In the genomic region with DNA sequence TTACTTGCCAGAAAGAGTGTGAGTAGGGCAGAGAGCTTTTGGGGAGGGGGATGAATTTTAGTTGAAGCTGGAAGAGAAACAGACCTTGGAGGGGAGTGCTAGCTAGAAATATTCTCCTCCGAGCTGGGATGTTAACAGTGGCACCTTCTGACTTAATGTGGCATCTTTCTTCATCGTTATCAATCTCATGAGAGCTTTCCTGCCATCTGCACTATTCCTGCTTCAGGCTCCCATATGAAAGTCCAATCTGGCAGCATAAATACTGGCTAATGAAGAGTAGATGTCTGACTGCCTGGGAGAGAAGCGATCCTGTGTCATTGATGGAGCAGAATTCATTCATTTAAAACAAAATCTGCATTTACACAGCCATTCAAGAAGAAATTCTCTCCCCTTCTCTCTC, we compare ENCODE assay signal across 1 cellular context.
TF ChIP-seq lines count a peak whose summit lies in the region.

No MANE protein-coding gene starts in this region.

TF ChIP-seq in GM23338, 12 proteins besides CTCF, POLR2A, EP300 and RAD21:
- TF ChIP-seq CREB1 (CRISPR knock-in tag; IDR thresholded peaks at IDR 0.05; ENCODE audit: low read depth): no peak
- TF ChIP-seq, protein P1, sequence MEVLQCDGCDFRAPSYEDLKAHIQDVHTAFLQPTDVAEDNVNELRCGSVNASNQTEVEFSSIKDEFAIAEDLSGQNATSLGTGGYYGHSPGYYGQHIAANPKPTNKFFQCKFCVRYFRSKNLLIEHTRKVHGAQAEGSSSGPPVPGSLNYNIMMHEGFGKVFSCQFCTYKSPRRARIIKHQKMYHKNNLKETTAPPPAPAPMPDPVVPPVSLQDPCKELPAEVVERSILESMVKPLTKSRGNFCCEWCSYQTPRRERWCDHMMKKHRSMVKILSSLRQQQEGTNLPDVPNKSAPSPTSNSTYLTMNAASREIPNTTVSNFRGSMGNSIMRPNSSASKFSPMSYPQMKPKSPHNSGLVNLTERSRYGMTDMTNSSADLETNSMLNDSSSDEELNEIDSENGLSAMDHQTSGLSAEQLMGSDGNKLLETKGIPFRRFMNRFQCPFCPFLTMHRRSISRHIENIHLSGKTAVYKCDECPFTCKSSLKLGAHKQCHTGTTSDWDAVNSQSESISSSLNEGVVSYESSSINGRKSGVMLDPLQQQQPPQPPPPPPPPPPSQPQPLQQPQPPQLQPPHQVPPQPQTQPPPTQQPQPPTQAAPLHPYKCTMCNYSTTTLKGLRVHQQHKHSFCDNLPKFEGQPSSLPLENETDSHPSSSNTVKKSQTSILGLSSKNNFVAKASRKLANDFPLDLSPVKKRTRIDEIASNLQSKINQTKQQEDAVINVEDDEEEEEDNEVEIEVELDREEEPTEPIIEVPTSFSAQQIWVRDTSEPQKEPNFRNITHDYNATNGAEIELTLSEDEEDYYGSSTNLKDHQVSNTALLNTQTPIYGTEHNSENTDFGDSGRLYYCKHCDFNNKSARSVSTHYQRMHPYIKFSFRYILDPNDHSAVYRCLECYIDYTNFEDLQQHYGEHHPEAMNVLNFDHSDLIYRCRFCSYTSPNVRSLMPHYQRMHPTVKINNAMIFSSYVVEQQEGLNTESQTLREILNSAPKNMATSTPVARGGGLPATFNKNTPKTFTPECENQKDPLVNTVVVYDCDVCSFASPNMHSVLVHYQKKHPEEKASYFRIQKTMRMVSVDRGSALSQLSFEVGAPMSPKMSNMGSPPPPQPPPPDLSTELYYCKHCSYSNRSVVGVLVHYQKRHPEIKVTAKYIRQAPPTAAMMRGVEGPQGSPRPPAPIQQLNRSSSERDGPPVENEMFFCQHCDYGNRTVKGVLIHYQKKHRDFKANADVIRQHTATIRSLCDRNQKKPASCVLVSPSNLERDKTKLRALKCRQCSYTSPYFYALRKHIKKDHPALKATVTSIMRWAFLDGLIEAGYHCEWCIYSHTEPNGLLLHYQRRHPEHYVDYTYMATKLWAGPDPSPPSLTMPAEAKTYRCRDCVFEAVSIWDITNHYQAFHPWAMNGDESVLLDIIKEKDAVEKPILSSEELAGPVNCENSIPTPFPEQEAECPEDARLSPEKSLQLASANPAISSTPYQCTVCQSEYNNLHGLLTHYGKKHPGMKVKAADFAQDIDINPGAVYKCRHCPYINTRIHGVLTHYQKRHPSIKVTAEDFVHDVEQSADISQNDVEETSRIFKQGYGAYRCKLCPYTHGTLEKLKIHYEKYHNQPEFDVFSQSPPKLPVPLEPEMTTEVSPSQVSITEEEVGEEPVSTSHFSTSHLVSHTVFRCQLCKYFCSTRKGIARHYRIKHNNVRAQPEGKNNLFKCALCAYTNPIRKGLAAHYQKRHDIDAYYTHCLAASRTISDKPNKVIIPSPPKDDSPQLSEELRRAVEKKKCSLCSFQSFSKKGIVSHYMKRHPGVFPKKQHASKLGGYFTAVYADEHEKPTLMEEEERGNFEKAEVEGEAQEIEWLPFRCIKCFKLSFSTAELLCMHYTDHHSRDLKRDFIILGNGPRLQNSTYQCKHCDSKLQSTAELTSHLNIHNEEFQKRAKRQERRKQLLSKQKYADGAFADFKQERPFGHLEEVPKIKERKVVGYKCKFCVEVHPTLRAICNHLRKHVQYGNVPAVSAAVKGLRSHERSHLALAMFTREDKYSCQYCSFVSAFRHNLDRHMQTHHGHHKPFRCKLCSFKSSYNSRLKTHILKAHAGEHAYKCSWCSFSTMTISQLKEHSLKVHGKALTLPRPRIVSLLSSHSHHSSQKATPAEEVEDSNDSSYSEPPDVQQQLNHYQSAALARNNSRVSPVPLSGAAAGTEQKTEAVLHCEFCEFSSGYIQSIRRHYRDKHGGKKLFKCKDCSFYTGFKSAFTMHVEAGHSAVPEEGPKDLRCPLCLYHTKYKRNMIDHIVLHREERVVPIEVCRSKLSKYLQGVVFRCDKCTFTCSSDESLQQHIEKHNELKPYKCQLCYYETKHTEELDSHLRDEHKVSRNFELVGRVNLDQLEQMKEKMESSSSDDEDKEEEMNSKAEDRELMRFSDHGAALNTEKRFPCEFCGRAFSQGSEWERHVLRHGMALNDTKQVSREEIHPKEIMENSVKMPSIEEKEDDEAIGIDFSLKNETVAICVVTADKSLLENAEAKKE (CRISPR knock-in tag; IDR thresholded peaks at IDR 0.05): no peak
- TF ChIP-seq POLR2AphosphoS5 (IDR thresholded peaks at IDR 0.05; ENCODE audit: low read depth): no peak
- TF ChIP-seq ZNF114 (CRISPR knock-in tag; IDR thresholded peaks at IDR 0.05): no peak
- no peak for TF ChIP-seq NANOG (IDR thresholded peaks at IDR 0.05; ENCODE audit: borderline replicate concordance)
- TF ChIP-seq EZH2 (IDR thresholded peaks at IDR 0.05; ENCODE audit: low read depth, unreplicated experiment): no peak
- TF ChIP-seq, protein P2, sequence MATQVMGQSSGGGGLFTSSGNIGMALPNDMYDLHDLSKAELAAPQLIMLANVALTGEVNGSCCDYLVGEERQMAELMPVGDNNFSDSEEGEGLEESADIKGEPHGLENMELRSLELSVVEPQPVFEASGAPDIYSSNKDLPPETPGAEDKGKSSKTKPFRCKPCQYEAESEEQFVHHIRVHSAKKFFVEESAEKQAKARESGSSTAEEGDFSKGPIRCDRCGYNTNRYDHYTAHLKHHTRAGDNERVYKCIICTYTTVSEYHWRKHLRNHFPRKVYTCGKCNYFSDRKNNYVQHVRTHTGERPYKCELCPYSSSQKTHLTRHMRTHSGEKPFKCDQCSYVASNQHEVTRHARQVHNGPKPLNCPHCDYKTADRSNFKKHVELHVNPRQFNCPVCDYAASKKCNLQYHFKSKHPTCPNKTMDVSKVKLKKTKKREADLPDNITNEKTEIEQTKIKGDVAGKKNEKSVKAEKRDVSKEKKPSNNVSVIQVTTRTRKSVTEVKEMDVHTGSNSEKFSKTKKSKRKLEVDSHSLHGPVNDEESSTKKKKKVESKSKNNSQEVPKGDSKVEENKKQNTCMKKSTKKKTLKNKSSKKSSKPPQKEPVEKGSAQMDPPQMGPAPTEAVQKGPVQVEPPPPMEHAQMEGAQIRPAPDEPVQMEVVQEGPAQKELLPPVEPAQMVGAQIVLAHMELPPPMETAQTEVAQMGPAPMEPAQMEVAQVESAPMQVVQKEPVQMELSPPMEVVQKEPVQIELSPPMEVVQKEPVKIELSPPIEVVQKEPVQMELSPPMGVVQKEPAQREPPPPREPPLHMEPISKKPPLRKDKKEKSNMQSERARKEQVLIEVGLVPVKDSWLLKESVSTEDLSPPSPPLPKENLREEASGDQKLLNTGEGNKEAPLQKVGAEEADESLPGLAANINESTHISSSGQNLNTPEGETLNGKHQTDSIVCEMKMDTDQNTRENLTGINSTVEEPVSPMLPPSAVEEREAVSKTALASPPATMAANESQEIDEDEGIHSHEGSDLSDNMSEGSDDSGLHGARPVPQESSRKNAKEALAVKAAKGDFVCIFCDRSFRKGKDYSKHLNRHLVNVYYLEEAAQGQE (IDR thresholded peaks at IDR 0.05; ENCODE audit: unreplicated experiment): no peak
- TF ChIP-seq STAT1 (IDR thresholded peaks at IDR 0.05; ENCODE audit: unreplicated experiment): no peak
- no peak for TF ChIP-seq EZH2phosphoT487 (IDR thresholded peaks at IDR 0.05; ENCODE audit: unreplicated experiment)
- no peak for TF ChIP-seq ZNF331 (CRISPR knock-in tag; IDR thresholded peaks at IDR 0.05; ENCODE audit: low read depth)
- no peak for TF ChIP-seq JUNB (IDR thresholded peaks at IDR 0.05; ENCODE audit: unreplicated experiment)
- TF ChIP-seq, protein P3, sequence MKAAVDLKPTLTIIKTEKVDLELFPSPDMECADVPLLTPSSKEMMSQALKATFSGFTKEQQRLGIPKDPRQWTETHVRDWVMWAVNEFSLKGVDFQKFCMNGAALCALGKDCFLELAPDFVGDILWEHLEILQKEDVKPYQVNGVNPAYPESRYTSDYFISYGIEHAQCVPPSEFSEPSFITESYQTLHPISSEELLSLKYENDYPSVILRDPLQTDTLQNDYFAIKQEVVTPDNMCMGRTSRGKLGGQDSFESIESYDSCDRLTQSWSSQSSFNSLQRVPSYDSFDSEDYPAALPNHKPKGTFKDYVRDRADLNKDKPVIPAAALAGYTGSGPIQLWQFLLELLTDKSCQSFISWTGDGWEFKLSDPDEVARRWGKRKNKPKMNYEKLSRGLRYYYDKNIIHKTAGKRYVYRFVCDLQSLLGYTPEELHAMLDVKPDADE (IDR thresholded peaks at IDR 0.05): no peak
